In the genomic region with DNA sequence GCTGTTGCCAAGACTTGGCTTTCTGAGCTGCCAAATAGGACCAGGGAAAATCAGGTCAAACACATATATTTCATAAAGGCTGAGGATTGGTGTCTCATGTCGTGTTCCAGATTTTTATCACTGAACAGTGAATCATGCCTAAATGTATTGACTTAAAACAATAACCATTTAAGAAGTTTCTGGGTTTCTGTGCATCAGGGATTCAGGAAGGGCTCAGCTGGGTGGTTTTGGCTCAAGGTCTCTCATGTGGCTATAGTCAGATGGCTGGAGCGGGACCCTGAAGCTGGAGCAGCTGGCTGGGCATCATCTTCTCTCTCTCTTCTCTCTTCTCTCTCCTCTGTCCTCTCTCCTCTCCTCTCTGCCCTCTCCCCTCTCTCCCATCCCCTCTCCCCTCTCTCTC, we compare ENCODE assay signal across 16 cellular contexts. TPM values are rescaled to one million over a fixed set of nuclear protein-coding genes. Genes with fewer than 3 reads are reported as not detected.
DNase-seq lines count a peak whose midpoint lies in the region; ATAC-seq and TF ChIP-seq lines count a peak whose summit lies in the region.
"Had no signal": no experiment of that assay in that cellular context is flagged by ENCODE, and none has a peak within 500 bp of the region (broad histone marks: within the 10 kb centered on the region; RNA-seq: fewer than 3 reads in every experiment).

No MANE protein-coding gene starts in this region.

- peaks cover 17% of the 10 kb centered on the region for H3K9me3 Mint-ChIP-seq in activated CD4-positive, alpha-beta T cell treated with anti-CD3 and anti-CD28 coated beads for 36 hours (ENCODE audit: low read depth)
- H3K9me3 Mint-ChIP-seq in natural killer cell treated with Interleukin-12 subunit alpha and Interleukin-12 subunit beta and Interleukin-15 and Interleukin-18, amount 100 ng/mL, for 72 hours = peaks cover 13% of the 10 kb centered on the region
- no peaks in the 10 kb centered on the region for H3K9me3 Mint-ChIP-seq in natural killer cell
- peaks cover 3% of the 10 kb centered on the region for H3K9me3 Mint-ChIP-seq in activated T-helper 17 cell treated with anti-CD3 and anti-CD28 coated beads, Interleukin-2, amount 50 U/mL, for 72 hours
- H3K9me3 Mint-ChIP-seq in stimulated activated naive B cell treated with anti-CD40 and anti-IgM and Interleukin-4, amounts not matched to agents 10 μg/mL and 1 μg/mL and 100 μg/mL, for 72 hours = peaks cover 10 to 18% of the 10 kb centered on the region in 2 donors

- H3K27me3 ChIP-seq in A673 (replicated peaks; ENCODE audit: insufficient read depth, low read depth, low read length, poor library complexity) = peaks cover 9% of the 10 kb centered on the region
- H3K27me3 ChIP-seq: BLaER1 had no signal

- no peak for ATAC-seq in activated CD4-positive, alpha-beta T cell treated with anti-CD3 and anti-CD28 coated beads for 36 hours
- ATAC-seq in natural killer cell treated with Interleukin-12 subunit alpha and Interleukin-12 subunit beta and Interleukin-15 and Interleukin-18, amount 100 ng/mL, for 72 hours = no peak
- no peak for ATAC-seq in natural killer cell
- ATAC-seq in activated T-helper 17 cell treated with anti-CD3 and anti-CD28 coated beads, Interleukin-2, amount 50 U/mL, for 72 hours (replicated peaks) = peak; percentile 13
- ATAC-seq in stimulated activated naive B cell treated with anti-CD40 and anti-IgM and Interleukin-4, amounts not matched to agents 10 μg/mL and 1 μg/mL and 100 μg/mL, for 72 hours (replicated peaks) = no peak

- peak overlapping the region; percentile 32 for H3K27ac Mint-ChIP-seq in activated CD4-positive, alpha-beta T cell treated with anti-CD3 and anti-CD28 coated beads for 36 hours
- peak overlapping the region; percentile 29 to 90 for H3K27ac Mint-ChIP-seq in natural killer cell treated with Interleukin-12 subunit alpha and Interleukin-12 subunit beta and Interleukin-15 and Interleukin-18, amount 100 ng/mL, for 72 hours
- H3K27ac Mint-ChIP-seq in natural killer cell = no peak overlapping the region
- H3K27ac Mint-ChIP-seq in activated T-helper 17 cell treated with anti-CD3 and anti-CD28 coated beads, Interleukin-2, amount 50 U/mL, for 72 hours = peak overlapping the region; percentile 82
- peak overlapping the region; percentile 100 for H3K27ac Mint-ChIP-seq in stimulated activated naive B cell treated with anti-CD40 and anti-IgM and Interleukin-4, amounts not matched to agents 10 μg/mL and 1 μg/mL and 100 μg/mL, for 72 hours

- no peak overlapping the region for H3K27ac ChIP-seq in A673 (ENCODE audit: low read depth, low read length, poor library complexity, severe bottlenecking)
- H3K27ac ChIP-seq: 22Rv1, BLaER1, GM23248 had no signal

- no peak overlapping the region for H3K4me3 Mint-ChIP-seq in activated CD4-positive, alpha-beta T cell treated with anti-CD3 and anti-CD28 coated beads for 36 hours
- H3K4me3 Mint-ChIP-seq in natural killer cell treated with Interleukin-12 subunit alpha and Interleukin-12 subunit beta and Interleukin-15 and Interleukin-18, amount 100 ng/mL, for 72 hours = no peak overlapping the region
- no peak overlapping the region for H3K4me3 Mint-ChIP-seq in natural killer cell
- peak overlapping the region; percentile 85 for H3K4me3 Mint-ChIP-seq in activated T-helper 17 cell treated with anti-CD3 and anti-CD28 coated beads, Interleukin-2, amount 50 U/mL, for 72 hours
- no peak overlapping the region for H3K4me3 Mint-ChIP-seq in stimulated activated naive B cell treated with anti-CD40 and anti-IgM and Interleukin-4, amounts not matched to agents 10 μg/mL and 1 μg/mL and 100 μg/mL, for 72 hours
- H3K4me3 Mint-ChIP-seq: CD8-positive, alpha-beta memory T cell had no signal

- no peak for DNase-seq in activated CD4-positive, alpha-beta T cell treated with anti-CD3 and anti-CD28 coated beads for 36 hours
- no peak for DNase-seq in activated CD4-positive, alpha-beta T cell treated with anti-CD3 and anti-CD28 coated beads for 4 hours
- DNase-seq in natural killer cell treated with Interleukin-12 subunit alpha and Interleukin-12 subunit beta and Interleukin-15 and Interleukin-18, amount 100 ng/mL, for 72 hours (ENCODE audit: low spot score) = no peak
- no peak for DNase-seq in natural killer cell
- DNase-seq in stimulated activated naive B cell treated with anti-CD40 and anti-IgM and Interleukin-4, amounts not matched to agents 10 μg/mL and 1 μg/mL and 100 μg/mL, for 72 hours = no peak
- no peak for DNase-seq in amniotic stem cell (lab: John Stamatoyannopoulos, UW)
- DNase-seq in A673 (ENCODE audit: low spot score) = no peak
- DNase-seq: AML-193; CD8-positive, alpha-beta memory T cell; DMS53; GM23248; H7 had no signal

- no peak overlapping the region for H3K4me3 ChIP-seq in A673 (ENCODE audit: low read depth, low read length, poor library complexity, severe bottlenecking)
- H3K4me3 ChIP-seq: BLaER1, GM23248 had no signal

- intact Hi-C loops in activated CD4-positive, alpha-beta T cell treated with anti-CD3 and anti-CD28 coated beads for 36 hours (cut with DNase I, micrococcal nuclease) = no loop called here
- intact Hi-C loops in natural killer cell (cut with micrococcal nuclease) (no loop called here), A673 (cut with micrococcal nuclease; ENCODE audit: unreplicated experiment) (no loop called here)

- BruUV-seq in A673 (replicated peaks; lab: Mats Ljungman, UMichigan) = no TSS peak

- H3K9me3 ChIP-seq in A673 (ENCODE audit: low read depth, low read length, poor library complexity, severe bottlenecking) = peaks cover 6% of the 10 kb centered on the region

- peaks cover 52% of the 10 kb centered on the region for H3K4me1 Mint-ChIP-seq in activated CD4-positive, alpha-beta T cell treated with anti-CD3 and anti-CD28 coated beads for 36 hours
- peaks cover 61 to 64% of the 10 kb centered on the region in 2 donors for H3K4me1 Mint-ChIP-seq in natural killer cell treated with Interleukin-12 subunit alpha and Interleukin-12 subunit beta and Interleukin-15 and Interleukin-18, amount 100 ng/mL, for 72 hours (ENCODE audit: low read depth in 2 of 2)
- H3K4me1 Mint-ChIP-seq in natural killer cell = peaks cover 46 to 49% of the 10 kb centered on the region in 2 donors
- peaks cover 34% of the 10 kb centered on the region for H3K4me1 Mint-ChIP-seq in activated T-helper 17 cell treated with anti-CD3 and anti-CD28 coated beads, Interleukin-2, amount 50 U/mL, for 72 hours
- peaks cover 40 to 56% of the 10 kb centered on the region in 2 donors for H3K4me1 Mint-ChIP-seq in stimulated activated naive B cell treated with anti-CD40 and anti-IgM and Interleukin-4, amounts not matched to agents 10 μg/mL and 1 μg/mL and 100 μg/mL, for 72 hours

- peaks cover 13% of the 10 kb centered on the region for H3K36me3 Mint-ChIP-seq in activated CD4-positive, alpha-beta T cell treated with anti-CD3 and anti-CD28 coated beads for 36 hours (ENCODE audit: low read depth)
- H3K36me3 Mint-ChIP-seq in natural killer cell treated with Interleukin-12 subunit alpha and Interleukin-12 subunit beta and Interleukin-15 and Interleukin-18, amount 100 ng/mL, for 72 hours = peaks cover 31% of the 10 kb centered on the region
- no peaks in the 10 kb centered on the region for H3K36me3 Mint-ChIP-seq in natural killer cell
- H3K36me3 Mint-ChIP-seq in activated T-helper 17 cell treated with anti-CD3 and anti-CD28 coated beads, Interleukin-2, amount 50 U/mL, for 72 hours (ENCODE audit: low read depth) = no peaks in the 10 kb centered on the region
- H3K36me3 Mint-ChIP-seq in stimulated activated naive B cell treated with anti-CD40 and anti-IgM and Interleukin-4, amounts not matched to agents 10 μg/mL and 1 μg/mL and 100 μg/mL, for 72 hours = peaks cover 20 to 29% of the 10 kb centered on the region in 2 donors

- POLR2A ChIA-PET in activated CD4-positive, alpha-beta T cell treated with anti-CD3 and anti-CD28 coated beads for 36 hours (lab: Charles Lee) = interaction anchor here (0.6 to 2.1 kb wide), 2 partner anchors 12 to 220 kb away, joined by 3 to 8 read pairs; no protein-coding TSS in a partner anchor
- POLR2A ChIA-PET in A673 (lab: Charles Lee; ENCODE audit: low non-redundant PET) = no interaction called here

- CTCF ChIA-PET in activated CD4-positive, alpha-beta T cell treated with anti-CD3 and anti-CD28 coated beads for 36 hours (lab: Charles Lee) = interaction anchor here (0.9 to 1.5 kb wide), 6 partner anchors 12 to 234 kb away, joined by 3 to 6 read pairs (median 4); no protein-coding TSS in a partner anchor
- CTCF ChIA-PET in A673 (lab: Charles Lee) = no interaction called here

- TF ChIP-seq CTCF in natural killer cell (IDR thresholded peaks at IDR 0.05) = no peak
- no peak for TF ChIP-seq CTCF in A673 (conservative IDR thresholded peaks at IDR 0.05; ENCODE audit: low read depth, low read length)

- no peaks in the 10 kb centered on the region for H3K27me3 Mint-ChIP-seq in activated CD4-positive, alpha-beta T cell treated with anti-CD3 and anti-CD28 coated beads for 36 hours
- no peaks in the 10 kb centered on the region for H3K27me3 Mint-ChIP-seq in natural killer cell treated with Interleukin-12 subunit alpha and Interleukin-12 subunit beta and Interleukin-15 and Interleukin-18, amount 100 ng/mL, for 72 hours
- H3K27me3 Mint-ChIP-seq in natural killer cell (ENCODE audit: low read depth in 2 of 2) = no peaks in the 10 kb centered on the region
- H3K27me3 Mint-ChIP-seq in activated T-helper 17 cell treated with anti-CD3 and anti-CD28 coated beads, Interleukin-2, amount 50 U/mL, for 72 hours = no peaks in the 10 kb centered on the region
- H3K27me3 Mint-ChIP-seq in stimulated activated naive B cell treated with anti-CD40 and anti-IgM and Interleukin-4, amounts not matched to agents 10 μg/mL and 1 μg/mL and 100 μg/mL, for 72 hours = no peaks in the 10 kb centered on the region
- H3K27me3 Mint-ChIP-seq: CD8-positive, alpha-beta memory T cell had no signal

- no peaks in the 10 kb centered on the region for H3K4me1 ChIP-seq in A673 (ENCODE audit: insufficient read depth, low read length, poor library complexity, severe bottlenecking)

- H3K36me3 ChIP-seq in A673 (ENCODE audit: insufficient read depth, low read length, poor library complexity, severe bottlenecking) = no peaks in the 10 kb centered on the region
- H3K36me3 ChIP-seq: BLaER1 had no signal

RNA-seq across cellular contexts. Expression of a gene that starts 10.7 kb away (rescaled TPM):
- total RNA-seq in activated CD4-positive, alpha-beta T cell treated with anti-CD3 and anti-CD28 coated beads for 36 hours = 100 to 1,000 TPM; 101 to 113 TPM
- total RNA-seq in natural killer cell treated with Interleukin-12 subunit alpha and Interleukin-12 subunit beta and Interleukin-15 and Interleukin-18, amount 100 ng/mL, for 72 hours = 100 to 1,000 TPM; 194 to 201 TPM
- total RNA-seq in natural killer cell (100 to 1,000 TPM; 112 to 135 (median 115) TPM), A673 (2021) (0.60 and 1.2 TPM in 2 replicates)
- total RNA-seq in activated T-helper 17 cell treated with anti-CD3 and anti-CD28 coated beads, Interleukin-2, amount 50 U/mL, for 72 hours = 100 to 1,000 TPM; 112 to 139 TPM
- total RNA-seq: HT-29 had no signal

Comparison
In these comparisons a context has a peak if more than half of its experiments do, and no peak if none do; other contexts are left out.
1. H3K27ac Mint-ChIP-seq: peak in activated CD4-positive, alpha-beta T cell treated with anti-CD3 and anti-CD28 coated beads for 36 hours (single experiment), natural killer cell treated with Interleukin-12 subunit alpha and Interleukin-12 subunit beta and Interleukin-15 and Interleukin-18, amount 100 ng/mL, for 72 hours (2 of 2), activated T-helper 17 cell treated with anti-CD3 and anti-CD28 coated beads, Interleukin-2, amount 50 U/mL, for 72 hours (single experiment) and stimulated activated naive B cell treated with anti-CD40 and anti-IgM and Interleukin-4, amounts not matched to agents 10 μg/mL and 1 μg/mL and 100 μg/mL, for 72 hours (single experiment); none in natural killer cell (0 of 2).
2. RNA of a gene that starts 10.7 kb away (total RNA-seq): 194 to 201 TPM in natural killer cell treated with Interleukin-12 subunit alpha and Interleukin-12 subunit beta and Interleukin-15 and Interleukin-18, amount 100 ng/mL, for 72 hours, 112 to 139 TPM in activated T-helper 17 cell treated with anti-CD3 and anti-CD28 coated beads, Interleukin-2, amount 50 U/mL, for 72 hours, 112 to 135 TPM in natural killer cell and 101 to 113 TPM in activated CD4-positive, alpha-beta T cell treated with anti-CD3 and anti-CD28 coated beads for 36 hours; 0.60 to 1.2 TPM in A673; every median in the first group is over 10 times any median in the second.